Comparison of ENCODE assay signal across 25 cellular contexts in the genomic region with DNA sequence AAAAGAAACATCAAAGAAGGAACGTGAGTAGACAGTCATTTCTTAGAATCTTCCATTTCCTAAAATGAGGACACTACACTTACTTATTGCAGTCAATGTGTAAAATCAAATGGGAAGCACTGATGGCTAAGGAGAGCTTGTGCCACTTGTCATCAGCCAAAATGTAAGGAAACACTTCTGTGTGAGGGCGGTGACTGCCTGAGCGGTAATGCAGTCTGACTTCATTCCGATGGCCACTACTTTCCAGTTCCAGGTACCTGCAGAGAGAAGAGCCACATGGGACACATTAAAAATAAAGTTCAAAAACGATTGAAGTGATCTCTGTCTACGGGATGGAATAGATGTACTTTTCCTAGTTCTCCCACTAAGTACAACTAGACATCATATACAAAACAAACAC.
"Had no signal": no experiment of that assay in that cellular context is flagged by ENCODE, and none has a peak within 500 bp of the region (broad histone marks: within the 10 kb centered on the region; RNA-seq: fewer than 3 reads in every experiment).

No MANE protein-coding gene starts in this region.

- H3K36me3 ChIP-seq: left lung, lower lobe of right lung, ovary, right atrium auricular region, right lobe of liver, suprapubic skin, thoracic aorta, tibial artery, uterus had no signal

- H3K4me1 ChIP-seq: left lung, lower lobe of right lung, right atrium auricular region, right lobe of liver, suprapubic skin, tibial artery, uterus had no signal

- H3K27me3 ChIP-seq: hepatocyte, left lung, ovary, right atrium auricular region, right lobe of liver, suprapubic skin, tibial artery, uterus had no signal

- H3K9me3 ChIP-seq: left lung, lower lobe of right lung, ovary, right atrium auricular region, right lobe of liver, suprapubic skin, thoracic aorta, tibial artery, uterus had no signal

- H3K4me1 Mint-ChIP-seq: natural killer cell; nephron progenitor cell; stimulated activated memory B cell treated with anti-CD40 and anti-IgM and Interleukin-4, amounts not matched to agents 10 μg/mL and 1 μg/mL and 100 μg/mL, for 72 hours had no signal

- H3K4me3 ChIP-seq: hepatocyte, left lung, lower lobe of right lung, ovary, right atrium auricular region, right lobe of liver, smooth muscle cell, suprapubic skin, thoracic aorta, tibial artery, uterus had no signal

- H3K27ac ChIP-seq: hepatocyte, left lung, lower lobe of right lung, ovary, right atrium auricular region, right lobe of liver, suprapubic skin, thoracic aorta, tibial artery, uterus had no signal

- ATAC-seq: left cardiac atrium; left lung; lower lobe of right lung; natural killer cell; right lobe of liver; stimulated activated memory B cell treated with anti-CD40 and anti-IgM and Interleukin-4, amounts not matched to agents 10 μg/mL and 1 μg/mL and 100 μg/mL, for 72 hours had no signal

- DNase-seq: kidney glomerular epithelial cell; left cardiac atrium; left lung; lower lobe of right lung; mammary epithelial cell; mesenchymal stem cell; natural killer cell; nephron progenitor cell; ovary; right lobe of liver; stimulated activated CD4-positive, alpha-beta T cell treated with anti-CD3 and anti-CD28 coated beads, Interleukin-1b, Interleukin-23, amount 100 ng/mL, for 48 hours; stimulated activated CD4-positive, alpha-beta T cell treated with anti-CD3 and anti-CD28 coated beads, Interleukin-2, amount 100 ng/mL, for 48 hours; stimulated activated CD4-positive, alpha-beta T cell treated with anti-CD3 and anti-CD28 coated beads, Interleukin-4, amount 100 ng/mL, for 4 hours; stimulated activated CD8-positive, alpha-beta memory T cell treated with anti-CD3 and anti-CD28 coated beads, Interleukin-4, amount 100 ng/mL, for 48 hours; stimulated activated naive CD4-positive, alpha-beta T cell treated with Interleukin-2 at 50 U/mL for 16 hours; tibial artery; uterus had no signal

- H3K27me3 Mint-ChIP-seq: progenitor cell of endocrine pancreas, type B pancreatic cell had no signal

- H3K4me3 Mint-ChIP-seq: natural killer cell; nephron progenitor cell; stimulated activated memory B cell treated with anti-CD40 and anti-IgM and Interleukin-4, amounts not matched to agents 10 μg/mL and 1 μg/mL and 100 μg/mL, for 72 hours; type B pancreatic cell had no signal

- H3K36me3 Mint-ChIP-seq: type B pancreatic cell had no signal

- H3K27ac Mint-ChIP-seq: natural killer cell; nephron progenitor cell; progenitor cell of endocrine pancreas; stimulated activated memory B cell treated with anti-CD40 and anti-IgM and Interleukin-4, amounts not matched to agents 10 μg/mL and 1 μg/mL and 100 μg/mL, for 72 hours; type B pancreatic cell had no signal
